21 cellular contexts compared by ENCODE assay signal in genomic region chr13:21011378-21011777, GRCh38. TPM values are rescaled to one million over a fixed set of nuclear protein-coding genes. Genes with fewer than 3 reads are reported as not detected.
A peak's percentile ranks its signal among the peaks of the same experiment; 100 is the strongest.
DNase-seq lines count a peak whose midpoint lies in the region; ATAC-seq and TF ChIP-seq lines count a peak whose summit lies in the region.
"Had no signal": no experiment of that assay in that cellular context is flagged by ENCODE, and none has a peak within 500 bp of the region (broad histone marks: within the 10 kb centered on the region; RNA-seq: fewer than 3 reads in every experiment).

No MANE protein-coding gene starts in this region.

- no peaks in the 10 kb centered on the region for H3K4me1 ChIP-seq in CD8-positive, alpha-beta T cell (ENCODE audit: insufficient read depth, low read length)

- H3K9me3 Mint-ChIP-seq in HFFc6, result no peaks in the 10 kb centered on the region
- no peaks in the 10 kb centered on the region for H3K9me3 Mint-ChIP-seq in stimulated activated effector memory CD8-positive, alpha-beta T cell treated with anti-CD3 and anti-CD28 coated beads, Interleukin-12 subunit alpha, Interleukin-12 subunit beta, amount 100 ng/mL, for 72 hours
- H3K9me3 Mint-ChIP-seq in CD8-positive, alpha-beta T cell, result no peaks in the 10 kb centered on the region
- H3K9me3 Mint-ChIP-seq: effector memory CD8-positive, alpha-beta T cell had no signal

- H3K36me3 ChIP-seq in CD8-positive, alpha-beta T cell (ENCODE audit: insufficient read depth, low read length), result no peaks in the 10 kb centered on the region
- H3K36me3 ChIP-seq: left lung, spleen had no signal

- 0 out of 2 replicates have a peak overlapping the region, but pooled peaks have one; percentile 5 for H3K4me3 Mint-ChIP-seq in HFFc6
- no peak overlapping the region for H3K4me3 Mint-ChIP-seq in stimulated activated effector memory CD8-positive, alpha-beta T cell treated with anti-CD3 and anti-CD28 coated beads, Interleukin-12 subunit alpha, Interleukin-12 subunit beta, amount 100 ng/mL, for 72 hours
- no peak overlapping the region for H3K4me3 Mint-ChIP-seq in CD8-positive, alpha-beta T cell
- H3K4me3 Mint-ChIP-seq: activated CD4-positive, alpha-beta T cell treated with anti-CD3 and anti-CD28 coated beads, Interleukin-2, amount 10 ng/mL, durations not matched to agents 7 days and 5 days; effector memory CD8-positive, alpha-beta T cell had no signal

- no peaks in the 10 kb centered on the region; the same call in none of the 2 replicates for H3K27me3 Mint-ChIP-seq in HFFc6 (ENCODE audit: insufficient read depth)
- no peaks in the 10 kb centered on the region for H3K27me3 Mint-ChIP-seq in CD8-positive, alpha-beta T cell (ENCODE audit: low read depth)
- H3K27me3 Mint-ChIP-seq: activated CD4-positive, alpha-beta T cell treated with anti-CD3 and anti-CD28 coated beads, Interleukin-2, amount 10 ng/mL, durations not matched to agents 7 days and 5 days; effector memory CD8-positive, alpha-beta T cell had no signal

- intact Hi-C loops in CD8-positive, alpha-beta T cell (cut with DNase I, micrococcal nuclease), result no loop called here
- intact Hi-C loops in head of caudate nucleus (cut with DNase I), result no loop called here

- no peaks in the 10 kb centered on the region for H3K9me3 ChIP-seq in CD8-positive, alpha-beta T cell (ENCODE audit: low read length)
- H3K9me3 ChIP-seq: left lung, spleen had no signal

- peaks cover 79% of the 10 kb centered on the region for H3K4me1 Mint-ChIP-seq in HFFc6 (ENCODE audit: low read depth)
- H3K4me1 Mint-ChIP-seq in stimulated activated effector memory CD8-positive, alpha-beta T cell treated with anti-CD3 and anti-CD28 coated beads, Interleukin-12 subunit alpha, Interleukin-12 subunit beta, amount 100 ng/mL, for 72 hours, result peaks cover 34% of the 10 kb centered on the region
- peaks cover 3% of the 10 kb centered on the region for H3K4me1 Mint-ChIP-seq in CD8-positive, alpha-beta T cell (ENCODE audit: low read depth)

- CTCF ChIA-PET in CD8-positive, alpha-beta T cell (lab: Charles Lee), result interaction anchor here (0.7 kb wide), 1 partner anchor 155 kb away, joined by 3 read pairs; no protein-coding TSS in a partner anchor

- DNase-seq in HFFc6 (no peak), choroid plexus epithelial cell (ENCODE audit: low read depth) (peak; percentile 54), myocyte (ENCODE audit: low read depth) (peak; percentile 50), head of caudate nucleus (no peak)
- DNase-seq in stimulated activated effector memory CD8-positive, alpha-beta T cell treated with anti-CD3 and anti-CD28 coated beads, Interleukin-12 subunit alpha, Interleukin-12 subunit beta, amount 100 ng/mL, for 72 hours (ENCODE audit: low spot score in 2 of 2), result no peak
- DNase-seq in CD8-positive, alpha-beta T cell, result no peak
- DNase-seq: activated CD4-positive, alpha-beta T cell treated with anti-CD3 and anti-CD28 coated beads, Interleukin-2, amount 10 ng/mL, durations not matched to agents 7 days and 5 days; activated CD8-positive, alpha-beta memory T cell treated with anti-CD3 and anti-CD28 coated beads, Interleukin-2, amount 50 U/mL, for 4 hours; activated gamma-delta T cell; amygdala; central memory CD4-positive, alpha-beta T cell; DMS 273 treated with DMSO at 0.1 percent for 48 hours; effector memory CD8-positive, alpha-beta T cell; left lung; NCI-H146; NCI-H82; posterior cingulate gyrus; spleen; stimulated activated CD8-positive, alpha-beta memory T cell treated with anti-CD3 and anti-CD28 coated beads, Interleukin-4, amount 100 ng/mL, for 48 hours had no signal

- TF ChIP-seq CTCF in HFFc6 (IDR thresholded peaks at IDR 0.05) (no peak), choroid plexus epithelial cell (conservative IDR thresholded peaks at IDR 0.05; ENCODE audit: low read depth, low read length) (no peak)
- TF ChIP-seq CTCF in CD8-positive, alpha-beta T cell (IDR thresholded peaks at IDR 0.05), result no peak

- no peak overlapping the region for H3K4me3 ChIP-seq in choroid plexus epithelial cell (ENCODE audit: low read depth, low read length)
- no peak overlapping the region for H3K4me3 ChIP-seq in CD8-positive, alpha-beta T cell (ENCODE audit: low read depth, low read length)
- H3K4me3 ChIP-seq: left lung, spleen had no signal

- ATAC-seq in stimulated activated effector memory CD8-positive, alpha-beta T cell treated with anti-CD3 and anti-CD28 coated beads, Interleukin-12 subunit alpha, Interleukin-12 subunit beta, amount 100 ng/mL, for 72 hours, result no peak
- ATAC-seq in CD8-positive, alpha-beta T cell, result no peak
- no peak for ATAC-seq in GM21515 (IDR thresholded peaks at IDR 0.05; ENCODE audit: unreplicated experiment)
- no peak for ATAC-seq in HG02642 (IDR thresholded peaks at IDR 0.05; ENCODE audit: poor library complexity, unreplicated experiment)
- ATAC-seq: effector memory CD8-positive, alpha-beta T cell; left lung had no signal

- no peaks in the 10 kb centered on the region for H3K27me3 ChIP-seq in CD8-positive, alpha-beta T cell (ENCODE audit: insufficient read depth, low read length)
- H3K27me3 ChIP-seq: left lung, spleen had no signal

- peaks cover 38% of the 10 kb centered on the region for H3K36me3 Mint-ChIP-seq in HFFc6 (ENCODE audit: low read depth)
- no peaks in the 10 kb centered on the region for H3K36me3 Mint-ChIP-seq in stimulated activated effector memory CD8-positive, alpha-beta T cell treated with anti-CD3 and anti-CD28 coated beads, Interleukin-12 subunit alpha, Interleukin-12 subunit beta, amount 100 ng/mL, for 72 hours
- no peaks in the 10 kb centered on the region for H3K36me3 Mint-ChIP-seq in CD8-positive, alpha-beta T cell

- peak overlapping the region; percentile 34; the same call in 1 of the 2 replicates for H3K27ac Mint-ChIP-seq in HFFc6
- H3K27ac Mint-ChIP-seq in stimulated activated effector memory CD8-positive, alpha-beta T cell treated with anti-CD3 and anti-CD28 coated beads, Interleukin-12 subunit alpha, Interleukin-12 subunit beta, amount 100 ng/mL, for 72 hours, result peak overlapping the region; percentile 45
- H3K27ac Mint-ChIP-seq in CD8-positive, alpha-beta T cell, result no peak overlapping the region
- H3K27ac Mint-ChIP-seq: activated CD4-positive, alpha-beta T cell treated with anti-CD3 and anti-CD28 coated beads, Interleukin-2, amount 10 ng/mL, durations not matched to agents 7 days and 5 days; effector memory CD8-positive, alpha-beta T cell had no signal

- H3K27ac ChIP-seq in CD8-positive, alpha-beta T cell (ENCODE audit: low read depth, low read length), result no peak overlapping the region
- H3K27ac ChIP-seq: left lung had no signal

- POLR2A ChIA-PET in CD8-positive, alpha-beta T cell (lab: Charles Lee), result no interaction called here

RNA-seq across cellular contexts. Expression of gene LATS2, which starts 50.0 kb away (rescaled TPM):
- 10 to 100 TPM; 43.5 to 54.8 (median 44.9) TPM for total RNA-seq in HFFc6 (2021; fragmentation: NEBNext Ultra II Directional; extraction: Animal tissue kit (Norgen Biotek cat#: 25700))
- total RNA-seq in myocyte, result 19.4 and 21.4 TPM in 2 replicates
- polyA plus RNA-seq in myocyte (2012), result 30.0 TPM
- 1 to 10 TPM; 7.1 TPM for total RNA-seq in CD8-positive, alpha-beta T cell

Comparison
In these comparisons a context has a peak if more than half of its experiments do, and no peak if none do; other contexts are left out.
1. DNase-seq: peak in choroid plexus epithelial cell (single experiment) and myocyte (single experiment); none in HFFc6 (single experiment), stimulated activated effector memory CD8-positive, alpha-beta T cell treated with anti-CD3 and anti-CD28 coated beads, Interleukin-12 subunit alpha, Interleukin-12 subunit beta, amount 100 ng/mL, for 72 hours (0 of 2), CD8-positive, alpha-beta T cell (0 of 7) and head of caudate nucleus (0 of 42).